ENCODE assay signal across 17 cellular contexts in genomic region chr2:239388236-239389151, GRCh38.
"Had no signal": no experiment of that assay in that cellular context is flagged by ENCODE, and none has a peak within 500 bp of the region (broad histone marks: within the 10 kb centered on the region; RNA-seq: fewer than 3 reads in every experiment).

No MANE protein-coding gene starts in this region.

- H3K27ac Mint-ChIP-seq: progenitor cell of endocrine pancreas, type B pancreatic cell had no signal

- H3K4me3 Mint-ChIP-seq: naive thymus-derived CD8-positive, alpha-beta T cell; type B pancreatic cell had no signal

- H3K9me3 ChIP-seq: gastrocnemius medialis, left ventricle myocardium inferior, mucosa of descending colon, ovary, thyroid gland, vagina had no signal

- DNase-seq: effector memory CD4-positive, alpha-beta T cell; gastrocnemius medialis; islet precursor cell; left ventricle myocardium inferior; mammary epithelial cell; small intestine; stimulated activated CD4-positive, alpha-beta T cell treated with anti-CD3 and anti-CD28 coated beads, Interleukin-2, amount 100 ng/mL, for 48 hours; stimulated activated naive CD4-positive, alpha-beta T cell treated with Interleukin-2 at 50 U/mL for 16 hours; thyroid gland had no signal

- H3K27me3 ChIP-seq: gastrocnemius medialis, ovary, thyroid gland, vagina had no signal

- H3K27ac ChIP-seq: gastrocnemius medialis, left ventricle myocardium inferior, ovary, thyroid gland, vagina had no signal

- H3K36me3 ChIP-seq: gastrocnemius medialis, ovary, thyroid gland, vagina had no signal

- H3K9me3 Mint-ChIP-seq: naive thymus-derived CD8-positive, alpha-beta T cell; type B pancreatic cell had no signal

- H3K27me3 Mint-ChIP-seq: naive thymus-derived CD8-positive, alpha-beta T cell; progenitor cell of endocrine pancreas; type B pancreatic cell had no signal

- H3K4me3 ChIP-seq: gastrocnemius medialis, left ventricle myocardium inferior, mucosa of descending colon, ovary, thyroid gland, vagina had no signal

- ATAC-seq: esophagus mucosa; gastrocnemius medialis; mucosa of descending colon; naive thymus-derived CD8-positive, alpha-beta T cell; right cardiac atrium had no signal
